ENCODE assay signal across 12 cellular contexts in genomic region chr12:20370841-20371240, GRCh38. TPM values are rescaled to one million over a fixed set of nuclear protein-coding genes. Genes with fewer than 3 reads are reported as not detected.
DNase-seq lines count a peak whose midpoint lies in the region; ATAC-seq and TF ChIP-seq lines count a peak whose summit lies in the region.
"Had no signal": no experiment of that assay in that cellular context is flagged by ENCODE, and none has a peak within 500 bp of the region (broad histone marks: within the 10 kb centered on the region; RNA-seq: fewer than 3 reads in every experiment).

No MANE protein-coding gene starts in this region.

- no peak overlapping the region for H3K9ac ChIP-seq in GM23248

- H3K27me3 ChIP-seq in kidney epithelial cell (ENCODE audit: control insufficient read depth, insufficient read depth, low read length), result peaks cover 6% of the 10 kb centered on the region
- H3K27me3 ChIP-seq in gastrocnemius medialis, result no peaks in the 10 kb centered on the region
- peaks cover 3% of the 10 kb centered on the region; the same call in 1 of the 2 replicates for H3K27me3 ChIP-seq in MG63
- no peaks in the 10 kb centered on the region for H3K27me3 ChIP-seq in GM23248 (replicated peaks; ENCODE audit: insufficient read depth)
- H3K27me3 ChIP-seq: thyroid gland had no signal

- H3K36me3 Mint-ChIP-seq in Calu3 (ENCODE audit: insufficient read depth, unreplicated experiment), result peaks cover 39% of the 10 kb centered on the region
- no peaks in the 10 kb centered on the region for H3K36me3 Mint-ChIP-seq in brain

- H3K27ac Mint-ChIP-seq in Calu3 (ENCODE audit: unreplicated experiment) (peak overlapping the region; percentile 61), brain (peak overlapping the region in 3 of 5 experiments; percentile 19 to 97 (median 82))

- in situ Hi-C loops in gastrocnemius medialis (cut with MboI; ENCODE audit: low sequenced_read_pairs in 4 of 4), result loop anchor here in 1 of 4 donors (25.0 kb wide), 2 partner anchors 459 to 634 kb away; no protein-coding TSS in a partner anchor
- in situ Hi-C loops in GM23248 (cut with MboI), result loop anchor here (25.0 kb wide), 1 partner anchor 459 kb away; no protein-coding TSS in a partner anchor

- H3K36me3 ChIP-seq in kidney epithelial cell (ENCODE audit: control insufficient read depth, insufficient read depth, low read length) (no peaks in the 10 kb centered on the region), gastrocnemius medialis (no peaks in the 10 kb centered on the region), MG63 (no peaks in the 10 kb centered on the region), GM23248 (ENCODE audit: low read depth) (no peaks in the 10 kb centered on the region)
- H3K36me3 ChIP-seq: thyroid gland had no signal

- TF ChIP-seq POLR2A in gastrocnemius medialis (IDR thresholded peaks at IDR 0.05), result no peak

- no TSS peak for BruUV-seq in Calu3 (replicated peaks; lab: Mats Ljungman, UMichigan)

- CTCF ChIA-PET in Calu3 (lab: Charles Lee), result no interaction called here

- no peak for TF ChIP-seq CTCF in Calu3 (IDR thresholded peaks at IDR 0.05; ENCODE audit: unreplicated experiment)
- TF ChIP-seq CTCF in brain (conservative IDR thresholded peaks at IDR 0.05), result no peak
- TF ChIP-seq CTCF in kidney epithelial cell (IDR thresholded peaks at IDR 0.05; ENCODE audit: insufficient read depth, low read length, poor library complexity, severe bottlenecking), result no peak
- TF ChIP-seq CTCF in gastrocnemius medialis (IDR thresholded peaks at IDR 0.05 in 4 of 5, conservative IDR thresholded peaks at IDR 0.05 in 1 of 5), result no peak

- H3K4me1 ChIP-seq in gastrocnemius medialis (peaks cover 0 to 3% of the 10 kb centered on the region in 2 donors), GM23248 (ENCODE audit: insufficient read depth) (no peaks in the 10 kb centered on the region)
- H3K4me1 ChIP-seq: foreskin keratinocyte had no signal

- intact Hi-C loops in Calu3 (cut with micrococcal nuclease; ENCODE audit: unreplicated experiment) (loop anchor here (5.0 to 10.0 kb wide), 3 partner anchors 374 to 796 kb away; no protein-coding TSS in a partner anchor), gastrocnemius medialis (cut with DNase I; ENCODE audit: low total_unique reads) (loop anchor here (10.0 kb wide), 1 partner anchor 246 kb away; no protein-coding TSS in a partner anchor)

- H3K27me3 Mint-ChIP-seq in Calu3 (ENCODE audit: unreplicated experiment), result no peaks in the 10 kb centered on the region
- peaks cover 26% of the 10 kb centered on the region for H3K27me3 Mint-ChIP-seq in brain

- H3K9me3 ChIP-seq in gastrocnemius medialis, result no peaks in the 10 kb centered on the region
- H3K9me3 ChIP-seq in MG63, result no peaks in the 10 kb centered on the region
- no peaks in the 10 kb centered on the region for H3K9me3 ChIP-seq in GM23248 (ENCODE audit: low read depth)
- H3K9me3 ChIP-seq: thyroid gland had no signal

- no peak overlapping the region; the same call in 1 of the 2 replicates for H2AFZ ChIP-seq in GM23248

- H3K9me3 Mint-ChIP-seq in Calu3 (ENCODE audit: low read depth, unreplicated experiment) (no peaks in the 10 kb centered on the region), brain (no peaks in the 10 kb centered on the region)

- ATAC-seq in gastrocnemius medialis, result no peak
- ATAC-seq: foreskin keratinocyte had no signal

- H3K4me2 ChIP-seq in GM23248 (ENCODE audit: unreplicated experiment), result no peak overlapping the region

- no peaks in the 10 kb centered on the region for H4K20me1 ChIP-seq in GM23248 (ENCODE audit: insufficient read depth)

- DNase-seq in Calu3, result no peak
- DNase-seq in kidney epithelial cell (ENCODE audit: low read depth), result no peak
- no peak for DNase-seq in gastrocnemius medialis
- no peak for DNase-seq in CD1c-positive myeloid dendritic cell (ENCODE audit: extremely low spot score)
- no peak for DNase-seq in MG63
- DNase-seq in mucosa of gallbladder (ENCODE audit: low spot score), result no peak
- DNase-seq in GM23248, result no peak
- DNase-seq: foreskin keratinocyte, NCI-H1048, NCI-H2227 treated with DMSO at 0.1 percent for 48 hours had no signal

- H3K4me3 ChIP-seq in kidney epithelial cell (ENCODE audit: low read depth, low read length) (peak overlapping the region; percentile 69), gastrocnemius medialis (peak overlapping the region in 3 of 4 donors; percentile 69 to 75 (median 72)), MG63 (no peak overlapping the region), GM23248 (no peak overlapping the region)

- H3F3A ChIP-seq in GM23248 (ENCODE audit: insufficient read depth), result peaks cover 11% of the 10 kb centered on the region; the same call in 1 of the 2 replicates

- peak overlapping the region; percentile 94 for H3K4me3 Mint-ChIP-seq in Calu3 (ENCODE audit: low read depth, unreplicated experiment)
- peak overlapping the region; percentile 96 to 99 (median 98) for H3K4me3 Mint-ChIP-seq in brain

- H3K27ac ChIP-seq in gastrocnemius medialis (peak overlapping the region in 2 of 4 donors; percentile 66 to 75), GM23248 (no peak overlapping the region)
- H3K27ac ChIP-seq: foreskin keratinocyte had no signal

- no peaks in the 10 kb centered on the region for H3K79me2 ChIP-seq in GM23248 (ENCODE audit: insufficient read depth)

- 94% methylated on average over 3 of the region's 3 CpGs for WGBS in GM23248 (ENCODE audit: low coverage in 1 of 2, low lambda C conversion rate in 2 of 2, missing lambda C conversion rate in 2 of 2), 2 experiments

- no peaks in the 10 kb centered on the region for H3K9me2 ChIP-seq in GM23248 (ENCODE audit: insufficient read depth)

- H3K4me1 Mint-ChIP-seq in Calu3 (ENCODE audit: low read depth, unreplicated experiment) (peaks cover 48% of the 10 kb centered on the region), brain (peaks cover 70% of the 10 kb centered on the region)

RNA-seq across cellular contexts. Expression of gene PDE3A, which starts 2.5 kb away (rescaled TPM):
- 19.6 and 19.9 TPM in 2 replicates for total RNA-seq in Calu3 (2022)
- 0.75 TPM for polyA plus RNA-seq in brain (ENCODE audit: insufficient read depth, low read depth, low replicate concordance)
- total RNA-seq in kidney epithelial cell, result 1.4 and 1.8 TPM in 2 replicates
- total RNA-seq in gastrocnemius medialis, result 1 to 10 TPM; 4.4 to 5.3 (median 4.9) TPM
- total RNA-seq in MG63 (2014; rRNA removed; shearing (Covaris generic); ENCODE audit: low replicate concordance), result 0.03 and 0.25 TPM in 2 replicates
- total RNA-seq in mucosa of gallbladder, result 8.5 TPM
- 0.38 and 0.43 TPM in 2 replicates for total RNA-seq in GM23248 (2014; rRNA removed; shearing (Covaris generic))
- 0.06 and 0.11 TPM in 2 replicates for polyA plus RNA-seq in GM23248 (2016; fragmentation: Nextera tagmentation; extraction: Ambion mirVana)
- total RNA-seq: foreskin keratinocyte had no signal
- polyA plus RNA-seq: foreskin keratinocyte had no signal

Comparison
In these comparisons a context has a peak if more than half of its experiments do, and no peak if none do; other contexts are left out.
1. H3K4me3 ChIP-seq: peak in kidney epithelial cell (single experiment) and gastrocnemius medialis (3 of 4); none in MG63 (single experiment) and GM23248 (single experiment).